10 cellular contexts compared by ENCODE assay signal in genomic region chr19:18110833-18111232, GRCh38. TPM values are rescaled to one million over a fixed set of nuclear protein-coding genes. Genes with fewer than 3 reads are reported as not detected.
DNase-seq lines count a peak whose midpoint lies in the region; ATAC-seq, FAIRE-seq and TF ChIP-seq lines count a peak whose summit lies in the region.
"Had no signal": no experiment of that assay in that cellular context is flagged by ENCODE, and none has a peak within 500 bp of the region (broad histone marks: within the 10 kb centered on the region; RNA-seq: fewer than 3 reads in every experiment).

No MANE protein-coding gene starts in this region.

- WGBS in mesendoderm (ENCODE audit: extremely low coverage, insufficient coverage, low lambda C conversion rate), result no CpG with 5 or more reads among the region's 10 CpGs

- H3K56ac ChIP-seq in mesendoderm (ENCODE audit: low read length), result no peak overlapping the region

- no peak overlapping the region for H3K4ac ChIP-seq in mesendoderm (ENCODE audit: low read depth, low read length)

- H3K27ac ChIP-seq in breast epithelium (no peak overlapping the region), mesendoderm (ENCODE audit: low read depth, low read length) (no peak overlapping the region), vagina (no peak overlapping the region)
- H3K27ac ChIP-seq: epithelial cell of prostate had no signal

- no peak overlapping the region for H2BK15ac ChIP-seq in mesendoderm (replicated peaks; ENCODE audit: low read depth)

- H3K36me3 Mint-ChIP-seq in stimulated activated naive CD8-positive, alpha-beta T cell treated with anti-CD3 and anti-CD28 coated beads, Interleukin-15, Interleukin-2, amounts not matched to agents 100 ng/mL and 50 ng/mL, for 24 hours (ENCODE audit: low read depth), result peaks cover 22% of the 10 kb centered on the region

- H4K5ac ChIP-seq in mesendoderm (ENCODE audit: low read length), result no peak overlapping the region

- no peak overlapping the region for H3K4me2 ChIP-seq in mesendoderm (ENCODE audit: low read length)

- no peak for TF ChIP-seq POLR2A in breast epithelium (IDR thresholded peaks at IDR 0.05)
- TF ChIP-seq POLR2A in vagina (IDR thresholded peaks at IDR 0.05), result no peak

- DNase-seq in stimulated activated naive CD8-positive, alpha-beta T cell treated with anti-CD3 and anti-CD28 coated beads, Interleukin-15, Interleukin-2, amounts not matched to agents 100 U/mL and 50 U/mL, for 24 hours, result no peak
- DNase-seq in breast epithelium (ENCODE audit: low spot score in 2 of 2) (no peak), mesendoderm (peak; percentile 21), vagina (ENCODE audit: extremely low spot score in 2 of 2) (no peak), NCI-H2171 treated with DMSO at 0.1 percent for 48 hours (lab: John Stamatoyannopoulos, UW) (no peak), frontal cortex (ENCODE audit: low spot score in 2 of 2) (no peak)

- no peak for ATAC-seq in stimulated activated naive CD8-positive, alpha-beta T cell treated with anti-CD3 and anti-CD28 coated beads, Interleukin-15, Interleukin-2, amounts not matched to agents 100 U/mL and 50 U/mL, for 24 hours
- no peak for ATAC-seq in GM19351 (IDR thresholded peaks at IDR 0.05; ENCODE audit: unreplicated experiment)

- H3K27me3 Mint-ChIP-seq in stimulated activated naive CD8-positive, alpha-beta T cell treated with anti-CD3 and anti-CD28 coated beads, Interleukin-15, Interleukin-2, amounts not matched to agents 100 ng/mL and 50 ng/mL, for 24 hours, result no peaks in the 10 kb centered on the region

- no peak overlapping the region for H2BK5ac ChIP-seq in mesendoderm (ENCODE audit: low read length)

- H3K27me3 ChIP-seq in breast epithelium, result no peaks in the 10 kb centered on the region
- H3K27me3 ChIP-seq in mesendoderm (ENCODE audit: insufficient read depth, low read length, poor library complexity), result no peaks in the 10 kb centered on the region
- H3K27me3 ChIP-seq in vagina, result no peaks in the 10 kb centered on the region

- no peak overlapping the region for H4K8ac ChIP-seq in mesendoderm (ENCODE audit: low read depth, low read length)

- peak overlapping the region; percentile 77 for H3K9ac ChIP-seq in mesendoderm (ENCODE audit: low read length)

- H2BK120ac ChIP-seq in mesendoderm (ENCODE audit: low read depth, low read length), result no peak overlapping the region

- H3K27ac Mint-ChIP-seq in stimulated activated naive CD8-positive, alpha-beta T cell treated with anti-CD3 and anti-CD28 coated beads, Interleukin-15, Interleukin-2, amounts not matched to agents 100 ng/mL and 50 ng/mL, for 24 hours, result no peak overlapping the region

- no peak for TF ChIP-seq CTCF in breast epithelium (IDR thresholded peaks at IDR 0.05)
- no peak for TF ChIP-seq CTCF in vagina (IDR thresholded peaks at IDR 0.05)

- peaks cover 19% of the 10 kb centered on the region for H3K4me1 Mint-ChIP-seq in stimulated activated naive CD8-positive, alpha-beta T cell treated with anti-CD3 and anti-CD28 coated beads, Interleukin-15, Interleukin-2, amounts not matched to agents 100 ng/mL and 50 ng/mL, for 24 hours (ENCODE audit: low read depth)

- H3K79me1 ChIP-seq in mesendoderm (ENCODE audit: low read length), result no peaks in the 10 kb centered on the region

- H3K4me3 ChIP-seq in breast epithelium (peak overlapping the region; percentile 56 to 92 (median 74)), mesendoderm (ENCODE audit: low read length) (no peak overlapping the region), vagina (peak overlapping the region; percentile 52 to 58)

- H3K23ac ChIP-seq in mesendoderm (ENCODE audit: low read length), result no peak overlapping the region

- no peak for FAIRE-seq in frontal cortex (lab: Jason Lieb, UNC)

- H3K79me2 ChIP-seq in mesendoderm (ENCODE audit: control insufficient read depth, insufficient read depth, low read length), result no peaks in the 10 kb centered on the region

- H3K4me1 ChIP-seq in breast epithelium (peaks cover 0 to 4% of the 10 kb centered on the region in 2 donors), mesendoderm (ENCODE audit: control insufficient read depth, low read depth, low read length) (no peaks in the 10 kb centered on the region), vagina (peaks cover 15% of the 10 kb centered on the region)

- no peak overlapping the region for H2AK5ac ChIP-seq in mesendoderm (ENCODE audit: low read length)

- no peaks in the 10 kb centered on the region for H3K9me3 Mint-ChIP-seq in stimulated activated naive CD8-positive, alpha-beta T cell treated with anti-CD3 and anti-CD28 coated beads, Interleukin-15, Interleukin-2, amounts not matched to agents 100 ng/mL and 50 ng/mL, for 24 hours

- H3K9me3 ChIP-seq in breast epithelium (no peaks in the 10 kb centered on the region), vagina (no peaks in the 10 kb centered on the region)

- no peak overlapping the region for H3K18ac ChIP-seq in mesendoderm (ENCODE audit: low read length)

- intact Hi-C loops in breast epithelium (cut with DNase I; ENCODE audit: low total_unique reads), result loop anchor here (10.0 kb wide), 1 partner anchor 54 kb away; no protein-coding TSS in a partner anchor
- intact Hi-C loops in vagina (cut with DNase I), result loop anchor here (5.0 to 10.0 kb wide), 2 partner anchors 56 to 224 kb away; no protein-coding TSS in a partner anchor

- H3K36me3 ChIP-seq in breast epithelium (no peaks in the 10 kb centered on the region), mesendoderm (ENCODE audit: control insufficient read depth, insufficient read depth, low read length) (no peaks in the 10 kb centered on the region), vagina (no peaks in the 10 kb centered on the region)

- H3K4me3 Mint-ChIP-seq in stimulated activated naive CD8-positive, alpha-beta T cell treated with anti-CD3 and anti-CD28 coated beads, Interleukin-15, Interleukin-2, amounts not matched to agents 100 ng/mL and 50 ng/mL, for 24 hours, result peak overlapping the region; percentile 70

RNA-seq across cellular contexts. Expression of gene MAST3, which starts 13.3 kb away (rescaled TPM):
- total RNA-seq in breast epithelium (1 to 10 TPM; 5.6 to 8.5 (median 6.2) TPM), vagina (9.6 TPM), frontal cortex (4.5 TPM)
- 1.5 TPM for polyA plus RNA-seq in mesendoderm (2013, experiment 1 of 2)
- 1.6 TPM for polyA plus RNA-seq in mesendoderm (2013, experiment 2 of 2)

RNA-seq across cellular contexts. Expression of gene IL12RB1, which starts 24.1 kb away (rescaled TPM):
- total RNA-seq in breast epithelium (1 to 10 TPM in 2 of 3 donors, under 1 TPM in 1; 0.98 to 2.1 (median 1.6) TPM), vagina (not detected), frontal cortex (0.41 TPM)
- polyA plus RNA-seq in mesendoderm (2013, experiment 1 of 2), result not detected
- polyA plus RNA-seq in mesendoderm (2013, experiment 2 of 2), result not detected
- total RNA-seq: G401 had no signal

RNA-seq across cellular contexts. Expression of gene PIK3R2, which starts 42.1 kb away (rescaled TPM):
- 10 to 100 TPM in 1 of 3 donors, 1 to 10 TPM in 2; 8.6 to 12.1 (median 8.8) TPM for total RNA-seq in breast epithelium
- polyA plus RNA-seq in mesendoderm (2013, experiment 1 of 2), result 40.5 TPM
- 40.5 TPM for polyA plus RNA-seq in mesendoderm (2013, experiment 2 of 2)
- total RNA-seq in vagina, result 24.8 TPM
- 24.9 TPM for total RNA-seq in frontal cortex
